In the genomic region with DNA sequence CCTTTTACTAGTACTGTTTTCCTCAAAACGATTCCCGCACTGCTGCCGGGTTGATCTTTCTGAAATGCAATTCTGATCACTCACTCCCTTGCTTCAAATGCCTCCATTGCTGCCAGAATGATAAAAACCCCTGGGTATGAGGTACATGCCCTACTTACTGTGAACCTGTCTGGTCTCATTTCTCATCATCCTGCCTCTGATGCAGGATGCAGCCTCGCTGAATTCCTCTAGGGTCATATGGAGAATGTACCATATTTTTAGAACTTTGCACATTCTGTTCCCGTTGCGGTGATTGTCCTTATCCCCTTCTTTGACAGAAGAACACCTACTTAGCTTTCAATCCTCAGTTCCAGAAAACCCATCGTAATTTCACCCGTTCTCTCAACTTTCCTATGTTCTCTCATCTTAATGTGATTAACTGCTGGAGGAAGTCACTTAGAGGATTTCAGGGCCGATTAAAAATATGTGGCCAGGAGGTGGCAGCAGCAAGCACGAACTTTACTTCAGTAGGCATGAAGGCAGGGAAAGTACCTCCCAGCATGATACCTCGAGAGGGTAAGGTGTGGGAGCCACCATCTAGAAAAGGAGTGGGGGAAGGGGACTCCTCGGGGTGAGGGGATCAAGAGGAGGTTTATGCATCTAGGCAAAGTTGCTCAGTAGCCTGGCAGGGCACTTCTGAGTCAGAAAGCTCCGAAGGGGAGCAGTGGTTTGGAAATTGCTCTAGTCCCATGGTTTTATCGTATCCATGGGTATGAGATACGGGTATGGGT, we compare ENCODE assay signal across 8 cellular contexts.
DNase-seq lines count a peak whose midpoint lies in the region; ATAC-seq, FAIRE-seq and TF ChIP-seq lines count a peak whose summit lies in the region.

No MANE protein-coding gene starts in this region.

- H3K27me3 ChIP-seq in HL-60 (ENCODE audit: insufficient read depth, poor library complexity, severe bottlenecking) (no peaks in the 10 kb centered on the region), dorsolateral prefrontal cortex (no peaks in the 10 kb centered on the region)

- in situ Hi-C loops in SK-MEL-5 (cut with HindIII; ENCODE audit: low pct_unique_long_range_greater_than_20kb, low sequenced_read_pairs): no loop called here

- no peak for TF ChIP-seq POLR2A in GM12891 (IDR thresholded peaks at IDR 0.05; ENCODE audit: low read depth, low read length)
- no peak for TF ChIP-seq POLR2A in GM12892 (IDR thresholded peaks at IDR 0.05; ENCODE audit: low read depth, low read length)

- peak; percentile 18 for DNase-seq in AG20443 (ENCODE audit: low spot score)
- DNase-seq in GM12891 (ENCODE audit: insufficient read length, low spot score): no peak
- DNase-seq in HL-60 (ENCODE audit: low read depth in 1 of 2, low spot score in 1 of 2): peak in 1 of 2 experiments; percentile 34
- DNase-seq in SK-MEL-5 (ENCODE audit: low read depth, low spot score): peak; percentile 75
- DNase-seq in dorsolateral prefrontal cortex: peak in 9 of 10 donors; percentile 29 to 81 (median 64)
- DNase-seq in myocyte (ENCODE audit: low read depth): peak; percentile 75
- DNase-seq in GM12892 (ENCODE audit: insufficient read length): no peak

- H3K4me3 ChIP-seq in HL-60 (replicated peaks; ENCODE audit: insufficient read depth, low read length) (no peak overlapping the region), dorsolateral prefrontal cortex (no peak overlapping the region)

- no peak overlapping the region for H3K27ac ChIP-seq in HL-60 (replicated peaks)
- no peak overlapping the region for H3K27ac ChIP-seq in dorsolateral prefrontal cortex

- TF ChIP-seq CTCF in HL-60 (IDR thresholded peaks at IDR 0.05; ENCODE audit: insufficient read depth, low read length): peak; percentile 24
- peak; percentile 45 to 82 (median 60) for TF ChIP-seq CTCF in dorsolateral prefrontal cortex (IDR thresholded peaks at IDR 0.05 in 54 of 56, conservative IDR thresholded peaks at IDR 0.05 in 2 of 56; ENCODE audit: low read depth in 1 of 56, partially characterized antibody in 56 of 56)

- ATAC-seq in GM19035 (IDR thresholded peaks at IDR 0.05; ENCODE audit: unreplicated experiment): no peak

- peak; percentile 58 for FAIRE-seq in GM12891 (lab: Jason Lieb, UNC)
- no peak for FAIRE-seq in GM12892 (lab: Jason Lieb, UNC)

- intact Hi-C loops in dorsolateral prefrontal cortex (cut with DNase I): loop anchor here (5.0 to 10.0 kb wide), 2 partner anchors 153 to 155 kb away; no protein-coding TSS in a partner anchor

TF ChIP-seq in GM12891, 5 proteins besides CTCF, POLR2A, EP300 and RAD21:
- TF ChIP-seq POLR2AphosphoS5 (IDR thresholded peaks at IDR 0.05; ENCODE audit: low read depth, low read length) (no peak), POU2F2 (IDR thresholded peaks at IDR 0.05; ENCODE audit: low read depth, low read length) (no peak), SPI1 (IDR thresholded peaks at IDR 0.05; ENCODE audit: low read depth, low read length) (no peak), PAX5 (IDR thresholded peaks at IDR 0.05; ENCODE audit: insufficient read depth, low read length, severe bottlenecking) (no peak), TAF1 (IDR thresholded peaks at IDR 0.05; ENCODE audit: low read depth, low read length) (no peak)
TF ChIP-seq in GM12891: peak in this region for 0.

Comparison
In these comparisons a context has a peak if more than half of its experiments do, and no peak if none do; other contexts are left out.
1. DNase-seq: peak in AG20443 (single experiment), SK-MEL-5 (single experiment), dorsolateral prefrontal cortex (9 of 10) and myocyte (single experiment); none in GM12891 (single experiment) and GM12892 (single experiment).